In genomic region chr1:167121375-167122120, GRCh38 we compare ENCODE assay signal across 9 cellular contexts. TPM values are rescaled to one million over a fixed set of nuclear protein-coding genes. Genes with fewer than 3 reads are reported as not detected.
A peak's percentile ranks its signal among the peaks of the same experiment; 100 is the strongest.
DNase-seq lines count a peak whose midpoint lies in the region; ATAC-seq and TF ChIP-seq lines count a peak whose summit lies in the region.
"Had no signal": no experiment of that assay in that cellular context is flagged by ENCODE, and none has a peak within 500 bp of the region (broad histone marks: within the 10 kb centered on the region; RNA-seq: fewer than 3 reads in every experiment).

No MANE protein-coding gene starts in this region.

- H3K9me3 ChIP-seq in esophagus (ENCODE audit: control insufficient read depth in 2 of 2, insufficient read depth in 1 of 2, low read depth in 1 of 2, low read length in 1 of 2) = no peaks in the 10 kb centered on the region
- no peaks in the 10 kb centered on the region for H3K9me3 ChIP-seq in muscle layer of duodenum (ENCODE audit: control insufficient read depth in 1 of 2, low read length in 2 of 2)
- no peaks in the 10 kb centered on the region for H3K9me3 ChIP-seq in thoracic aorta
- no peaks in the 10 kb centered on the region for H3K9me3 ChIP-seq in SJCRH30 (replicated peaks)

- 9 to 10% methylated on average over 47 of the region's 47 CpGs for WGBS in esophagus, 2 donors

- no peak for DNase-seq in activated CD4-positive, CD25-positive, alpha-beta regulatory T cell (lab: John Stamatoyannopoulos, UW)
- peak; percentile 73 for DNase-seq in activated CD8-positive, alpha-beta memory T cell treated with anti-CD3 and anti-CD28 coated beads for 24 hours
- DNase-seq in thoracic aorta (ENCODE audit: low spot score) (no peak), SJCRH30 (no peak)

- peak; percentile 45 to 64 for ATAC-seq in activated CD4-positive, CD25-positive, alpha-beta regulatory T cell treated with anti-CD3 and anti-CD28 coated beads, Interleukin-2, amount 50 U/mL, for 24 hours
- ATAC-seq in thoracic aorta (ENCODE audit: insufficient number of reproducible peaks, low FRiP score, low read depth) (no peak), GM19467 (IDR thresholded peaks at IDR 0.05; ENCODE audit: unreplicated experiment) (no peak)

- no peaks in the 10 kb centered on the region for H3K27me3 ChIP-seq in esophagus (ENCODE audit: control insufficient read depth in 1 of 2, insufficient read depth in 2 of 2, low read length in 2 of 2)
- H3K27me3 ChIP-seq in muscle layer of duodenum (ENCODE audit: low read depth, low read length) = no peaks in the 10 kb centered on the region
- H3K27me3 ChIP-seq in thoracic aorta (replicated peaks; ENCODE audit: insufficient read depth) = no peaks in the 10 kb centered on the region
- H3K27me3 ChIP-seq in SJCRH30 = no peaks in the 10 kb centered on the region

- peaks cover 0 to 7% of the 10 kb centered on the region in 2 donors for H3K4me1 ChIP-seq in esophagus (ENCODE audit: control insufficient read depth in 2 of 2, insufficient read depth in 2 of 2, low read length in 1 of 2)
- peaks cover 0 to 8% of the 10 kb centered on the region in 2 donors for H3K4me1 ChIP-seq in muscle layer of duodenum (ENCODE audit: control insufficient read depth in 1 of 2, insufficient read depth in 2 of 2, low read length in 2 of 2)
- H3K4me1 ChIP-seq in thoracic aorta (ENCODE audit: control insufficient read depth in 1 of 2, low read depth in 2 of 2) = peaks cover 0 to 4% of the 10 kb centered on the region in 2 donors
- no peaks in the 10 kb centered on the region for H3K4me1 ChIP-seq in SJCRH30
- H3K4me1 ChIP-seq: BLaER1 treated with 17β-estradiol and CSF1 and Interleukin-3, amounts not matched to agents 10 nM and 100 nM had no signal

- no peak for TF ChIP-seq CTCF in thoracic aorta (IDR thresholded peaks at IDR 0.05)

- no peak overlapping the region for H3K27ac ChIP-seq in esophagus (ENCODE audit: low read depth in 2 of 2, low read length in 1 of 2)
- no peak overlapping the region for H3K27ac ChIP-seq in muscle layer of duodenum (ENCODE audit: low read length)
- no peak overlapping the region for H3K27ac ChIP-seq in thoracic aorta
- H3K27ac ChIP-seq in SJCRH30 = no peak overlapping the region
- H3K27ac ChIP-seq: BLaER1 treated with 17β-estradiol and CSF1 and Interleukin-3, amounts not matched to agents 10 nM and 100 nM had no signal

- H3K36me3 ChIP-seq in esophagus (ENCODE audit: control insufficient read depth in 2 of 2, insufficient read depth in 2 of 2, low read length in 1 of 2) = no peaks in the 10 kb centered on the region
- no peaks in the 10 kb centered on the region for H3K36me3 ChIP-seq in muscle layer of duodenum (ENCODE audit: control insufficient read depth in 1 of 2, insufficient read depth in 2 of 2, low read length in 2 of 2)
- peaks cover 18% of the 10 kb centered on the region for H3K36me3 ChIP-seq in thoracic aorta
- H3K36me3 ChIP-seq in SJCRH30 = peaks cover 25% of the 10 kb centered on the region
- H3K36me3 ChIP-seq: BLaER1 treated with 17β-estradiol and CSF1 and Interleukin-3, amounts not matched to agents 10 nM and 100 nM had no signal

- H3K4me3 ChIP-seq in esophagus (ENCODE audit: low read depth in 1 of 2, low read length in 2 of 2) (peak overlapping the region; percentile 46 to 53), muscle layer of duodenum (ENCODE audit: low read depth in 1 of 2, low read length in 2 of 2) (peak overlapping the region; percentile 51 to 62), thoracic aorta (peak overlapping the region; percentile 62), SJCRH30 (no peak overlapping the region)
- H3K4me3 ChIP-seq: BLaER1 treated with 17β-estradiol and CSF1 and Interleukin-3, amounts not matched to agents 10 nM and 100 nM had no signal

RNA-seq across cellular contexts. Expression of gene STYXL2, which starts 27.7 kb away (rescaled TPM):
- under 1 TPM; 0.01 to 0.04 TPM for polyA plus RNA-seq in esophagus
- total RNA-seq in thoracic aorta = 10 to 100 TPM in 1 of 2 donors, 1 to 10 TPM in 1; 5.8 to 21.9 TPM
- 6.8 and 7.1 TPM in 2 replicates for total RNA-seq in SJCRH30 (2014; rRNA removed; shearing (Covaris generic))

RNA-seq across cellular contexts. Expression of gene GPA33, which starts 31.4 kb away (rescaled TPM):
- polyA plus RNA-seq in esophagus = under 1 TPM; 0.04 to 0.08 TPM
- total RNA-seq in thoracic aorta = not detected
- 0.14 and 0.23 TPM in 2 replicates for total RNA-seq in SJCRH30 (2014; rRNA removed; shearing (Covaris generic))

Comparison
In these comparisons a context has a peak if more than half of its experiments do, and no peak if none do; other contexts are left out.
1. ATAC-seq: peak in activated CD4-positive, CD25-positive, alpha-beta regulatory T cell treated with anti-CD3 and anti-CD28 coated beads, Interleukin-2, amount 50 U/mL, for 24 hours (2 of 2); none in thoracic aorta (single experiment) and GM19467 (single experiment).